Comparison of ENCODE assay signal across 8 cellular contexts in the genomic region with DNA sequence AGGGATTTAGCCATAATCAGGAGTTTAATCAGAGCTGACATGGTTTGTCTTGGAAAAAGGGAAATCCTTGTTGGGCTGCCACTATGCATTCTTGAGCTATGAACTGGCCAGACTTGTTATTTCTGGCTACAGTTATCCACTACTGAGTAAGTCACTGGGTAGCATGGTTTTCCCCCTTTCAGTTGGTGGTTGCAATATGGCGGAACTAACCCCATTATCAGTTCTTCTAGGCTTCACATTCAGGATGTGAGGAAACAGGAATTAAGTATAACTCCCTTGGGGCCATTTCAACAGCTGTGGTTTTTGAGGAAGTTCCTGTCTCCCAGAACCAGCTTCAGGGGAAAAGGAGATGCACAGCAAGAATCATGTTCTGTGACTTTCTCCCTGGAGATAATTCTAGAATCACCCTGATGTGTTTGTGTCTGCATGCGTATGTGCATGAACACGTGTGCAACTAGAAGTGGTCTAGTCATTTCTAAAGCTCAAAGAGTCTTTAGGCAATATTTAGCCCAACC.
DNase-seq lines count a peak whose midpoint lies in the region; ATAC-seq and TF ChIP-seq lines count a peak whose summit lies in the region.

No MANE protein-coding gene starts in this region.

- TF ChIP-seq EP300 in stomach (IDR thresholded peaks at IDR 0.05): no peak

- TF ChIP-seq CTCF in AG04449 (IDR thresholded peaks at IDR 0.05; ENCODE audit: insufficient read depth, low read length, missing control alignments) (no peak), fibroblast of lung (conservative IDR thresholded peaks at IDR 0.05 in 1 of 2, IDR thresholded peaks at IDR 0.05 in 1 of 2; ENCODE audit: low read depth in 1 of 2, low read length in 2 of 2) (no peak), tibial artery (IDR thresholded peaks at IDR 0.05) (no peak), neural progenitor cell (IDR thresholded peaks at IDR 0.05) (no peak), stomach (IDR thresholded peaks at IDR 0.05) (no peak)

- H3K36me3 ChIP-seq in fibroblast of lung (ENCODE audit: control insufficient read depth, insufficient read depth, low read length): no peaks in the 10 kb centered on the region
- no peaks in the 10 kb centered on the region for H3K36me3 ChIP-seq in tibial artery
- no peaks in the 10 kb centered on the region for H3K36me3 ChIP-seq in neural progenitor cell
- H3K36me3 ChIP-seq in stomach: no peaks in the 10 kb centered on the region

- H3K4me1 ChIP-seq in fibroblast of lung (ENCODE audit: control insufficient read depth, extremely low read depth, insufficient read depth, low read length) (peaks cover 20% of the 10 kb centered on the region), tibial artery (peaks cover 0 to 18% (median 8%) of the 10 kb centered on the region in 4 donors), neural progenitor cell (no peaks in the 10 kb centered on the region), stomach (peaks cover 0 to 8% (median 0%) of the 10 kb centered on the region in 4 donors)

- H3K36me3 Mint-ChIP-seq in activated CD4-positive, alpha-beta T cell treated with anti-CD3 and anti-CD28 coated beads, Interleukin-2, amount 10 ng/mL, durations not matched to agents 24 days and 14 days (ENCODE audit: low read depth): peaks cover 5% of the 10 kb centered on the region
- no peaks in the 10 kb centered on the region for H3K36me3 Mint-ChIP-seq in neural progenitor cell

- no peaks in the 10 kb centered on the region for H3K27me3 ChIP-seq in fibroblast of lung (ENCODE audit: control insufficient read depth, insufficient read depth, low read length)
- no peaks in the 10 kb centered on the region for H3K27me3 ChIP-seq in tibial artery
- no peaks in the 10 kb centered on the region for H3K27me3 ChIP-seq in neural progenitor cell
- H3K27me3 ChIP-seq in stomach: no peaks in the 10 kb centered on the region

- peaks cover 57% of the 10 kb centered on the region for H3K4me1 Mint-ChIP-seq in activated CD4-positive, alpha-beta T cell treated with anti-CD3 and anti-CD28 coated beads, Interleukin-2, amount 10 ng/mL, durations not matched to agents 24 days and 14 days
- no peaks in the 10 kb centered on the region for H3K4me1 Mint-ChIP-seq in neural progenitor cell

- POLR2A ChIA-PET in AG04449 (lab: Yijun Ruan, JAX): interaction anchor here (1.1 to 1.8 kb wide), 5 partner anchors 28 to 103 kb away, joined by 3 to 9 read pairs (median 5); a partner anchor contains a TSS

- intact Hi-C loops in tibial artery (cut with DNase I; ENCODE audit: low total_unique reads): no loop called here
- intact Hi-C loops in activated CD4-positive, alpha-beta T cell treated with anti-CD3 and anti-CD28 coated beads, Interleukin-2, amount 10 ng/mL, durations not matched to agents 24 days and 14 days (cut with micrococcal nuclease): no loop called here
- intact Hi-C loops in stomach (cut with DNase I; ENCODE audit: low total_unique reads): no loop called here

- no peak overlapping the region for H3K4me3 ChIP-seq in AG04449 (ENCODE audit: low read depth, low read length)
- H3K4me3 ChIP-seq in fibroblast of lung (replicated peaks in 1 of 4; ENCODE audit: control extremely low read depth in 1 of 4, insufficient read depth in 1 of 4, low read depth in 3 of 4, low read length in 4 of 4): no peak overlapping the region
- H3K4me3 ChIP-seq in tibial artery: no peak overlapping the region
- no peak overlapping the region for H3K4me3 ChIP-seq in neural progenitor cell
- no peak overlapping the region for H3K4me3 ChIP-seq in stomach

- no peak for TF ChIP-seq POLR2A in stomach (IDR thresholded peaks at IDR 0.05)

- peaks cover 7% of the 10 kb centered on the region for H3K27me3 Mint-ChIP-seq in activated CD4-positive, alpha-beta T cell treated with anti-CD3 and anti-CD28 coated beads, Interleukin-2, amount 10 ng/mL, durations not matched to agents 24 days and 14 days
- peaks cover 2% of the 10 kb centered on the region for H3K27me3 Mint-ChIP-seq in neural progenitor cell (ENCODE audit: insufficient read depth, low read depth)

- CTCF ChIA-PET in AG04449 (lab: Yijun Ruan, JAX): interaction anchor here (0.7 to 1.5 kb wide), 7 partner anchors 9 to 449 kb away, joined by 3 to 4 read pairs (median 3); no protein-coding TSS in a partner anchor

- peak; percentile 45 for ATAC-seq in GM19438 (IDR thresholded peaks at IDR 0.05; ENCODE audit: low read depth, unreplicated experiment)

- H3K9me3 Mint-ChIP-seq in activated CD4-positive, alpha-beta T cell treated with anti-CD3 and anti-CD28 coated beads, Interleukin-2, amount 10 ng/mL, durations not matched to agents 24 days and 14 days: peaks cover 28% of the 10 kb centered on the region
- H3K9me3 Mint-ChIP-seq in neural progenitor cell: no peaks in the 10 kb centered on the region

- H3K4me3 Mint-ChIP-seq in activated CD4-positive, alpha-beta T cell treated with anti-CD3 and anti-CD28 coated beads, Interleukin-2, amount 10 ng/mL, durations not matched to agents 24 days and 14 days: no peak overlapping the region
- H3K4me3 Mint-ChIP-seq in neural progenitor cell: no peak overlapping the region

- H3K4me2 ChIP-seq in fibroblast of lung (ENCODE audit: extremely low read depth, insufficient read depth, low read length): no peak overlapping the region
- H3K4me2 ChIP-seq in neural progenitor cell: no peak overlapping the region

- no peaks in the 10 kb centered on the region for H4K20me1 ChIP-seq in fibroblast of lung (ENCODE audit: control insufficient read depth, extremely low read depth, insufficient read depth, low read length)
- no peaks in the 10 kb centered on the region for H4K20me1 ChIP-seq in neural progenitor cell (ENCODE audit: low read depth)

- H3K9me3 ChIP-seq in fibroblast of lung (ENCODE audit: control insufficient read depth, insufficient read depth, low read depth, low read length) (no peaks in the 10 kb centered on the region), tibial artery (no peaks in the 10 kb centered on the region), neural progenitor cell (ENCODE audit: low read depth) (no peaks in the 10 kb centered on the region), stomach (no peaks in the 10 kb centered on the region)

- H3K27ac ChIP-seq in fibroblast of lung (ENCODE audit: insufficient read depth, low read length) (peak overlapping the region; percentile 7), tibial artery (no peak overlapping the region), neural progenitor cell (no peak overlapping the region), stomach (no peak overlapping the region)

- H3K9ac ChIP-seq in fibroblast of lung (ENCODE audit: insufficient read depth, low read length) (no peak overlapping the region), neural progenitor cell (no peak overlapping the region)

- 75 to 88% (median 80%) methylated on average over 3 of the region's 3 CpGs for WGBS in stomach, 5 donors

- H3K27ac Mint-ChIP-seq in activated CD4-positive, alpha-beta T cell treated with anti-CD3 and anti-CD28 coated beads, Interleukin-2, amount 10 ng/mL, durations not matched to agents 24 days and 14 days: no peak overlapping the region
- no peak overlapping the region for H3K27ac Mint-ChIP-seq in neural progenitor cell

- H3K79me2 ChIP-seq in fibroblast of lung (ENCODE audit: control insufficient read depth, insufficient read depth, low read length): no peaks in the 10 kb centered on the region
- no peaks in the 10 kb centered on the region for H3K79me2 ChIP-seq in neural progenitor cell (ENCODE audit: low read depth)

- peak; percentile 97 for DNase-seq in AG04449 (ENCODE audit: low read depth, low spot score)
- peak; percentile 91 for DNase-seq in NOMO-1 treated with DMSO at 0.1 percent for 48 hours (lab: John Stamatoyannopoulos, UW; ENCODE audit: unreplicated experiment)
- DNase-seq in fibroblast of lung (ENCODE audit: low read depth in 2 of 2): peak; percentile 91 to 98
- DNase-seq in tibial artery: no peak
- DNase-seq in activated CD4-positive, alpha-beta T cell treated with anti-CD3 and anti-CD28 coated beads, Interleukin-2, amount 10 ng/mL, durations not matched to agents 24 days and 14 days: no peak
- DNase-seq in neural progenitor cell (ENCODE audit: low spot score): no peak
- no peak for DNase-seq in stomach

- H2AFZ ChIP-seq in fibroblast of lung (ENCODE audit: low read length) (no peak overlapping the region), neural progenitor cell (replicated peaks) (no peak overlapping the region)

- no peaks in the 10 kb centered on the region for H3F3A ChIP-seq in neural progenitor cell (ENCODE audit: low read depth)

Comparison
In these comparisons a context has a peak if more than half of its experiments do, and no peak if none do; other contexts are left out.
1. DNase-seq: peak in AG04449 (single experiment), NOMO-1 treated with DMSO at 0.1 percent for 48 hours (single experiment) and fibroblast of lung (2 of 2); none in tibial artery (0 of 2), activated CD4-positive, alpha-beta T cell treated with anti-CD3 and anti-CD28 coated beads, Interleukin-2, amount 10 ng/mL, durations not matched to agents 24 days and 14 days (single experiment), neural progenitor cell (single experiment) and stomach (single experiment).